21 cellular contexts compared by ENCODE assay signal in the genomic region with DNA sequence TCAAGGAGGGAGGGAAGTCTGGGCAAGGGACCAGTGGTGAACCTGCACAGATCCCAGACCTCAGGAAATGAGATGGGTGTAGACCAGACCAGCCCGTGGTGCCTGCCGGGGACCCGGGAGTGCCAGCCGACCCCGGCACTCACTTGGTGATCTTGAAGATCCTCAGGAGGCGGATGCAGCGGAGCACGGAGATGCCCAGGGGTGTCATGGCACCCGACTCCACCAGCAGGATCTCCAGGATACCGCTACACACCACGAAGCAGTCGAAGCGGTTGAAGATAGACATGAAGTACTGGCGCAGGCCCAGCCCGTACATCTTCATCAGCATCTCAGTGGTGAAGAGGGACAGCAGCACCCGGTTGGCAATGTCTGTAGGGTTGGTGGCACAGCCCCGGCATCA. TPM values are rescaled to one million over a fixed set of nuclear protein-coding genes. Genes with fewer than 3 reads are reported as not detected.
DNase-seq lines count a peak whose midpoint lies in the region; ATAC-seq, FAIRE-seq and TF ChIP-seq lines count a peak whose summit lies in the region.
"Had no signal": no experiment of that assay in that cellular context is flagged by ENCODE, and none has a peak within 500 bp of the region (broad histone marks: within the 10 kb centered on the region; RNA-seq: fewer than 3 reads in every experiment).

No MANE protein-coding gene starts in this region.

- no TSS peak for BruUV-seq in mammary epithelial cell (replicated peaks; lab: Mats Ljungman, UMichigan)

- H3K36me3 ChIP-seq in bronchial epithelial cell (ENCODE audit: control insufficient read depth, insufficient read depth, low read length) (no peaks in the 10 kb centered on the region), mammary epithelial cell (ENCODE audit: insufficient read depth, low read length) (no peaks in the 10 kb centered on the region)

- no peak for TF ChIP-seq POLR2A in erythroblast (IDR thresholded peaks at IDR 0.05; ENCODE audit: low read length)

- no peak overlapping the region for H3K4me3 ChIP-seq in bronchial epithelial cell (ENCODE audit: low read depth, low read length)
- H3K4me3 ChIP-seq in mammary epithelial cell (replicated peaks in 1 of 3; ENCODE audit: insufficient read depth in 1 of 3, low read depth in 2 of 3, low read length in 3 of 3) = no peak overlapping the region
- H3K4me3 ChIP-seq: GM23248 had no signal

- intact Hi-C loops in posterior vena cava (cut with DNase I) (no loop called here), mammary epithelial cell (cut with micrococcal nuclease) (no loop called here)

- dilution Hi-C loops in mammary epithelial cell (cut with HindIII; ENCODE audit: low sequenced_read_pairs) = loop anchor here (5.0 kb wide), 1 partner anchor 80 kb away; no protein-coding TSS in a partner anchor

- WGBS in mammary epithelial cell (ENCODE audit: low coverage, missing lambda C conversion rate) = 91% methylated on average over 13 of the region's 17 CpGs

- DNase-seq in MV-4-11 (lab: John Stamatoyannopoulos, UW) = peak; percentile 9
- no peak for DNase-seq in bronchial epithelial cell (ENCODE audit: low read depth)
- peak; percentile 76 for DNase-seq in posterior vena cava (ENCODE audit: low spot score)
- DNase-seq in erythroblast (lab: John Stamatoyannopoulos, UW) = no peak
- no peak for DNase-seq in mammary epithelial cell
- DNase-seq: Caco-2; CD4-positive, CD25-positive, alpha-beta regulatory T cell; CD8-positive, alpha-beta T cell; DMS153; DND-41; GM23248; H7 had no signal

- H3K27me3 ChIP-seq in bronchial epithelial cell (ENCODE audit: control insufficient read depth, insufficient read depth, low read length) (no peaks in the 10 kb centered on the region), mammary epithelial cell (ENCODE audit: insufficient read depth, low read length) (peaks cover 2% of the 10 kb centered on the region)

- H4K20me1 ChIP-seq in mammary epithelial cell (ENCODE audit: insufficient read depth, low read length) = no peaks in the 10 kb centered on the region

- no peak overlapping the region for H3K9ac ChIP-seq in mammary epithelial cell (ENCODE audit: insufficient read depth, low read length)
- H3K9ac ChIP-seq: GM23248 had no signal

- H3K79me2 ChIP-seq in mammary epithelial cell (ENCODE audit: insufficient read depth, low read length) = no peaks in the 10 kb centered on the region

- no peak overlapping the region for H3K4me2 ChIP-seq in mammary epithelial cell (ENCODE audit: insufficient read depth, low read depth, low read length)

- CTCF ChIA-PET in mammary epithelial cell (lab: Charles Lee; ENCODE audit: low non-redundant PET) = no interaction called here

- TF ChIP-seq CTCF in bronchial epithelial cell (IDR thresholded peaks at IDR 0.05; ENCODE audit: insufficient read depth, low read length, severe bottlenecking) = no peak
- no peak for TF ChIP-seq CTCF in mammary epithelial cell (conservative IDR thresholded peaks at IDR 0.05 in 1 of 2, IDR thresholded peaks at IDR 0.05 in 1 of 2; ENCODE audit: extremely low read depth in 1 of 2, insufficient read depth in 1 of 2, low read depth in 1 of 2, low read length in 2 of 2)

- H3K27ac ChIP-seq in mammary epithelial cell (ENCODE audit: insufficient read depth, low read depth, low read length) = no peak overlapping the region
- H3K27ac ChIP-seq: C4-2B, GM23248 had no signal

- H3K9me3 ChIP-seq in mammary epithelial cell (replicated peaks; ENCODE audit: insufficient read depth, low read length) = no peaks in the 10 kb centered on the region
- H3K9me3 ChIP-seq: Caco-2 had no signal

- no peaks in the 10 kb centered on the region for H3K4me1 ChIP-seq in mammary epithelial cell (ENCODE audit: insufficient read depth, low read length)
- H3K4me1 ChIP-seq: Caco-2 had no signal

- no peak overlapping the region for H2AFZ ChIP-seq in mammary epithelial cell (ENCODE audit: low read depth, low read length)
- H2AFZ ChIP-seq: GM23248 had no signal

- in situ Hi-C loops in mammary epithelial cell (cut with MboI; ENCODE audit: low sequenced_read_pairs in 2 of 2) = no loop called here

- no peak for ATAC-seq in GM21737 (IDR thresholded peaks at IDR 0.05; ENCODE audit: unreplicated experiment)
- ATAC-seq: CD8-positive, alpha-beta T cell; HCT116 had no signal

- peak; percentile 86 for FAIRE-seq in bronchial epithelial cell (lab: Jason Lieb, UNC)
- FAIRE-seq: G401.6, GM12892, H1 had no signal

RNA-seq across cellular contexts. Expression of a gene that starts 34.5 kb away (rescaled TPM):
- total RNA-seq in bronchial epithelial cell (not detected in 2 replicates), posterior vena cava (under 1 TPM; 0.05 to 0.14 TPM), mammary epithelial cell (not detected)
- polyA plus RNA-seq in mammary epithelial cell = not detected
- polyA minus RNA-seq in mammary epithelial cell = not detected
- total RNA-seq: A172; A673; CD4-positive, CD25-positive, alpha-beta regulatory T cell; CD8-positive, alpha-beta T cell; GM23248; H1; H7 had no signal
- polyA plus RNA-seq: BJ; CD4-positive, CD25-positive, alpha-beta regulatory T cell; GM23248 had no signal

RNA-seq across cellular contexts. Expression of a gene that starts 49.2 kb away (rescaled TPM):
- total RNA-seq in bronchial epithelial cell (under 0.01 and 0.13 TPM in 2 replicates), posterior vena cava (not detected), mammary epithelial cell (not detected)
- not detected for polyA plus RNA-seq in mammary epithelial cell
- not detected for polyA minus RNA-seq in mammary epithelial cell
- total RNA-seq: A172, A673, GM23248, H7 had no signal
- polyA plus RNA-seq: GM23248 had no signal

RNA-seq across cellular contexts. Expression of a gene that starts 54.2 kb away (rescaled TPM):
- total RNA-seq in bronchial epithelial cell (4.2 and 5.6 TPM in 2 replicates), posterior vena cava (1 to 10 TPM; 2.6 to 2.9 TPM), mammary epithelial cell (under 1 TPM; 0.33 to 0.78 TPM)
- polyA plus RNA-seq in mammary epithelial cell = 0.12 TPM
- 0.62 TPM for polyA minus RNA-seq in mammary epithelial cell
- total RNA-seq: GM23248 had no signal

Comparison
In these comparisons a context has a peak if more than half of its experiments do, and no peak if none do; other contexts are left out.
1. DNase-seq: peak in MV-4-11 (single experiment) and posterior vena cava (single experiment); none in bronchial epithelial cell (single experiment), erythroblast (0 of 2) and mammary epithelial cell (single experiment).